34 cellular contexts compared by ENCODE assay signal in genomic region chr16:57966986-57967385, GRCh38. TPM values are rescaled to one million over a fixed set of nuclear protein-coding genes. Genes with fewer than 3 reads are reported as not detected.
"Had no signal": no experiment of that assay in that cellular context is flagged by ENCODE, and none has a peak within 500 bp of the region (broad histone marks: within the 10 kb centered on the region; RNA-seq: fewer than 3 reads in every experiment).

No MANE protein-coding gene starts in this region.

- H2AFZ ChIP-seq: hepatocyte had no signal

- H3K9me3 ChIP-seq: ascending aorta, breast epithelium, esophagus muscularis mucosa, gastrocnemius medialis, heart left ventricle had no signal

- ATAC-seq: activated CD4-positive, CD25-positive, alpha-beta regulatory T cell treated with anti-CD3 and anti-CD28 coated beads, Interleukin-2, amount 50 U/mL, for 24 hours; activated CD8-positive, alpha-beta T cell treated with anti-CD3 and anti-CD28 coated beads for 36 hours; activated naive CD4-positive, alpha-beta T cell treated with anti-CD3 and anti-CD28 coated beads, Interleukin-2, amount 50 U/mL, for 72 hours; activated T-cell treated with anti-CD3 and anti-CD28 coated beads, Interleukin-2, amount 50 U/mL, for 4 hours; activated T-helper 17 cell treated with anti-CD3 and anti-CD28 coated beads, Interleukin-2, amount 50 U/mL, for 72 hours; foreskin keratinocyte; gastrocnemius medialis; T-helper 17 cell had no signal

- H3K4me3 Mint-ChIP-seq: activated B cell treated with CpG ODN at 0.5 μM for 24 hours; activated CD8-positive, alpha-beta T cell treated with anti-CD3 and anti-CD28 coated beads for 36 hours; activated naive CD4-positive, alpha-beta T cell treated with anti-CD3 and anti-CD28 coated beads for 36 hours; activated naive CD8-positive, alpha-beta T cell treated with anti-CD3 and anti-CD28 coated beads, Interleukin-2, amount 10 ng/mL, durations not matched to agents 7 days and 5 days; activated T-cell treated with anti-CD3 and anti-CD28 coated beads, Interleukin-2, amount 50 U/mL, for 4 hours; activated T-helper 17 cell treated with anti-CD3 and anti-CD28 coated beads, Interleukin-2, amount 50 U/mL, for 72 hours; brain; dendritic cell treated with granulocyte-macrophage colony-stimulating factor and Interleukin-4, amounts not matched to agents 40 ng/mL and 50 ng/mL, for 4 days; T-helper 17 cell; T-helper 2 cell treated with Interferon-gamma antibody and Interleukin-4, amounts not matched to agents 5 μg/mL and 100 μg/mL, for 36 hours had no signal

- H3K27ac ChIP-seq: ascending aorta, breast epithelium, cardiac muscle cell, coronary artery, dorsolateral prefrontal cortex, esophagus muscularis mucosa, foreskin keratinocyte, gastrocnemius medialis, heart left ventricle, hepatocyte, WERI-Rb-1 had no signal

- H3K9me3 Mint-ChIP-seq: activated B cell treated with CpG ODN at 0.5 μM for 24 hours; activated CD8-positive, alpha-beta T cell treated with anti-CD3 and anti-CD28 coated beads for 36 hours; activated naive CD4-positive, alpha-beta T cell treated with anti-CD3 and anti-CD28 coated beads for 36 hours; activated naive CD4-positive, alpha-beta T cell treated with anti-CD3 and anti-CD28 coated beads, Interleukin-2, amount 50 U/mL, for 72 hours; activated naive CD8-positive, alpha-beta T cell treated with anti-CD3 and anti-CD28 coated beads, Interleukin-2, amount 10 ng/mL, durations not matched to agents 7 days and 5 days; activated T-cell treated with anti-CD3 and anti-CD28 coated beads, Interleukin-2, amount 50 U/mL, for 4 hours; activated T-helper 17 cell treated with anti-CD3 and anti-CD28 coated beads, Interleukin-2, amount 50 U/mL, for 72 hours; dendritic cell treated with granulocyte-macrophage colony-stimulating factor and Interleukin-4, amounts not matched to agents 40 ng/mL and 50 ng/mL, for 4 days; T-helper 2 cell treated with Interferon-gamma antibody and Interleukin-4, amounts not matched to agents 5 μg/mL and 100 μg/mL, for 36 hours had no signal

- H3K27me3 ChIP-seq: ascending aorta, breast epithelium, cardiac muscle cell, dorsolateral prefrontal cortex, esophagus muscularis mucosa, foreskin keratinocyte, heart left ventricle, hepatocyte had no signal

- H3K4me1 Mint-ChIP-seq: activated B cell treated with CpG ODN at 0.5 μM for 24 hours; activated naive CD8-positive, alpha-beta T cell treated with anti-CD3 and anti-CD28 coated beads, Interleukin-2, amount 10 ng/mL, durations not matched to agents 7 days and 5 days; activated T-helper 17 cell treated with anti-CD3 and anti-CD28 coated beads, Interleukin-2, amount 50 U/mL, for 72 hours; T-helper 17 cell had no signal

- H3K36me3 ChIP-seq: ascending aorta, breast epithelium, cardiac muscle cell, esophagus muscularis mucosa, gastrocnemius medialis, heart left ventricle, WERI-Rb-1 had no signal

- H3K4me1 ChIP-seq: ascending aorta, breast epithelium, esophagus muscularis mucosa, foreskin keratinocyte, gastrocnemius medialis, heart left ventricle had no signal

- H3K4me2 ChIP-seq: hepatocyte had no signal

- H3K27ac Mint-ChIP-seq: activated B cell treated with CpG ODN at 0.5 μM for 24 hours; activated CD8-positive, alpha-beta T cell treated with anti-CD3 and anti-CD28 coated beads for 36 hours; activated naive CD4-positive, alpha-beta T cell treated with anti-CD3 and anti-CD28 coated beads for 36 hours; activated naive CD4-positive, alpha-beta T cell treated with anti-CD3 and anti-CD28 coated beads, Interleukin-2, amount 50 U/mL, for 72 hours; activated naive CD8-positive, alpha-beta T cell treated with anti-CD3 and anti-CD28 coated beads, Interleukin-2, amount 10 ng/mL, durations not matched to agents 7 days and 5 days; activated T-helper 17 cell treated with anti-CD3 and anti-CD28 coated beads, Interleukin-2, amount 50 U/mL, for 72 hours; brain; dendritic cell treated with granulocyte-macrophage colony-stimulating factor and Interleukin-4, amounts not matched to agents 40 ng/mL and 50 ng/mL, for 4 days; T-helper 17 cell; T-helper 2 cell treated with Interferon-gamma antibody and Interleukin-4, amounts not matched to agents 5 μg/mL and 100 μg/mL, for 36 hours had no signal

- DNase-seq: activated B cell treated with CpG ODN at 0.5 μM for 24 hours; activated CD4-positive, alpha-beta T cell treated with anti-CD3 and anti-CD28 coated beads for 48 hours; activated CD4-positive, alpha-beta T cell treated with anti-CD3 and anti-CD28 coated beads, Interleukin-2, amount 50 U/mL, for 1 hour; activated CD4-positive, alpha-beta T cell treated with anti-CD3 and anti-CD28 coated beads, Interleukin-2, amount 50 U/mL, for 48 hours; activated CD8-positive, alpha-beta memory T cell treated with anti-CD3 and anti-CD28 coated beads for 24 hours; activated CD8-positive, alpha-beta T cell treated with anti-CD3 and anti-CD28 coated beads for 36 hours; activated effector memory CD4-positive, alpha-beta T cell treated with Interleukin-2 at 50 U/mL for 16 hours; activated naive CD4-positive, alpha-beta T cell treated with anti-CD3 and anti-CD28 coated beads for 36 hours; activated naive CD8-positive, alpha-beta T cell treated with anti-CD3 and anti-CD28 coated beads, Interleukin-2, amount 10 ng/mL, durations not matched to agents 7 days and 5 days; activated T-cell treated with anti-CD3 and anti-CD28 coated beads, Interleukin-2, amount 50 U/mL, for 4 hours; central memory CD4-positive, alpha-beta T cell; cerebellar nuclear complex; dorsolateral prefrontal cortex; effector memory CD4-positive, alpha-beta T cell; erythroblast; foreskin keratinocyte; gastrocnemius medialis; glutamatergic neuron; T-helper 17 cell; T1000; WERI-Rb-1 had no signal

- H3K27me3 Mint-ChIP-seq: activated CD8-positive, alpha-beta T cell treated with anti-CD3 and anti-CD28 coated beads for 36 hours had no signal

- H3K79me2 ChIP-seq: hepatocyte had no signal

- H3K36me3 Mint-ChIP-seq: activated naive CD4-positive, alpha-beta T cell treated with anti-CD3 and anti-CD28 coated beads, Interleukin-2, amount 50 U/mL, for 72 hours; activated naive CD8-positive, alpha-beta T cell treated with anti-CD3 and anti-CD28 coated beads, Interleukin-2, amount 10 ng/mL, durations not matched to agents 7 days and 5 days; brain had no signal

- H3K4me3 ChIP-seq: ascending aorta, breast epithelium, cardiac muscle cell, coronary artery, dorsolateral prefrontal cortex, esophagus muscularis mucosa, gastrocnemius medialis, heart left ventricle, hepatocyte had no signal

RNA-seq across cellular contexts. Expression of gene CNGB1, which starts 3.9 kb away (rescaled TPM):
- total RNA-seq: activated B cell treated with CpG ODN at 0.5 μM for 24 hours; activated CD8-positive, alpha-beta T cell treated with anti-CD3 and anti-CD28 coated beads for 36 hours; activated naive CD4-positive, alpha-beta T cell treated with anti-CD3 and anti-CD28 coated beads for 36 hours; activated naive CD8-positive, alpha-beta T cell treated with anti-CD3 and anti-CD28 coated beads, Interleukin-2, amount 10 ng/mL, durations not matched to agents 7 days and 5 days; activated T-cell treated with anti-CD3 and anti-CD28 coated beads, Interleukin-2, amount 50 U/mL, for 4 hours; activated T-helper 17 cell treated with anti-CD3 and anti-CD28 coated beads, Interleukin-2, amount 50 U/mL, for 72 hours; ascending aorta; breast epithelium; cardiac muscle cell; gastrocnemius medialis; heart left ventricle; hepatocyte; T-helper 17 cell had no signal
- polyA plus RNA-seq: cardiac muscle cell, heart left ventricle, hepatocyte had no signal
